In the genomic region with DNA sequence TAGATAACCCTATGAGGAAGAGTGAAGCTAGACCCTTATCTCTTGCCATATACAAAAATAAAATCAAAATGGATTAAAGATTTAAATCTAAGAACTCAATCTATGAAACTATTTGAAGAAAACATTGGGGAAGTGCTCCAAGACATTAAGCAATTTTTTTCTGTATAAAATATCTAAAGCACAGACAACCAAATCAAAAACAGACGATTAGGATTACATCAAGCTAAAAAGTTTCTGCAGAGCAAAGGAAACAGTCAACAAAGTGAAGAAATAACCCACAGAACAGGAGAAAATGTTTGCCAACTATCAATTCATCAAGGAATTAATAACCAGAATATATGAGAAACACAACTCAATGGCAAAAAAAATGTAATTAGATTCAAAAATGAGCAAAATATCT, we compare ENCODE assay signal across 18 cellular contexts.
DNase-seq lines count a peak whose midpoint lies in the region; ATAC-seq and TF ChIP-seq lines count a peak whose summit lies in the region.
"Had no signal": no experiment of that assay in that cellular context is flagged by ENCODE, and none has a peak within 500 bp of the region (broad histone marks: within the 10 kb centered on the region; RNA-seq: fewer than 3 reads in every experiment).

No MANE protein-coding gene starts in this region.

- peaks cover 6% of the 10 kb centered on the region for H3K4me1 ChIP-seq in adipocyte (ENCODE audit: control insufficient read depth, insufficient read depth, low read length)
- H3K4me1 ChIP-seq: BLaER1 had no signal

- ATAC-seq in activated CD4-positive, CD25-positive, alpha-beta regulatory T cell treated with anti-CD3 and anti-CD28 coated beads, Interleukin-2, amount 50 U/mL, for 24 hours: no peak
- no peak for ATAC-seq in stimulated activated effector memory CD8-positive, alpha-beta T cell treated with anti-CD3 and anti-CD28 coated beads, Interleukin-12 subunit alpha, Interleukin-12 subunit beta, amount 100 ng/mL, for 72 hours
- ATAC-seq in left colon (no peak), sciatic nerve (no peak)
- ATAC-seq: HCT116 had no signal

- H3K9ac ChIP-seq in adipocyte (ENCODE audit: low read length): no peak overlapping the region
- H3K9ac ChIP-seq: BLaER1 had no signal

- no peaks in the 10 kb centered on the region for H3K36me3 Mint-ChIP-seq in mesothelial cell of epicardium
- H3K36me3 Mint-ChIP-seq in stimulated activated effector memory CD8-positive, alpha-beta T cell treated with anti-CD3 and anti-CD28 coated beads, Interleukin-12 subunit alpha, Interleukin-12 subunit beta, amount 100 ng/mL, for 72 hours: no peaks in the 10 kb centered on the region
- H3K36me3 Mint-ChIP-seq: CD14-positive monocyte; CD4-positive, alpha-beta memory T cell had no signal

- H3K4me3 ChIP-seq in adipocyte (ENCODE audit: low read length) (no peak overlapping the region), fibroblast of mammary gland (ENCODE audit: control insufficient read depth, low read depth, low read length) (no peak overlapping the region)
- H3K4me3 ChIP-seq: BLaER1 had no signal

- no peaks in the 10 kb centered on the region for H3K27me3 ChIP-seq in adipocyte (replicated peaks; ENCODE audit: control insufficient read depth, insufficient read depth, low read length)
- H3K27me3 ChIP-seq: BLaER1 had no signal

- no peaks in the 10 kb centered on the region for H3K27me3 Mint-ChIP-seq in mesothelial cell of epicardium (ENCODE audit: low read depth)
- H3K27me3 Mint-ChIP-seq: CD4-positive, alpha-beta memory T cell had no signal

- no peaks in the 10 kb centered on the region for H3K36me3 ChIP-seq in adipocyte (ENCODE audit: control insufficient read depth, insufficient read depth, low read length, severe bottlenecking)
- H3K36me3 ChIP-seq: BLaER1 had no signal

- no peaks in the 10 kb centered on the region for H3K9me3 ChIP-seq in adipocyte (ENCODE audit: control insufficient read depth, low read length)
- H3K9me3 ChIP-seq: BLaER1 had no signal

- H3K4me3 Mint-ChIP-seq in mesothelial cell of epicardium: no peak overlapping the region
- H3K4me3 Mint-ChIP-seq in stimulated activated effector memory CD8-positive, alpha-beta T cell treated with anti-CD3 and anti-CD28 coated beads, Interleukin-12 subunit alpha, Interleukin-12 subunit beta, amount 100 ng/mL, for 72 hours: no peak overlapping the region
- H3K4me3 Mint-ChIP-seq: CD14-positive monocyte; CD4-positive, alpha-beta memory T cell; HFFc6 had no signal

- peaks cover 47% of the 10 kb centered on the region for H3K9me3 Mint-ChIP-seq in mesothelial cell of epicardium
- peaks cover 4% of the 10 kb centered on the region for H3K9me3 Mint-ChIP-seq in stimulated activated effector memory CD8-positive, alpha-beta T cell treated with anti-CD3 and anti-CD28 coated beads, Interleukin-12 subunit alpha, Interleukin-12 subunit beta, amount 100 ng/mL, for 72 hours

- TF ChIP-seq CTCF in fibroblast of mammary gland (conservative IDR thresholded peaks at IDR 0.05; ENCODE audit: control insufficient read depth, insufficient read depth, low read depth, low read length): no peak
- TF ChIP-seq CTCF in mesothelial cell of epicardium (IDR thresholded peaks at IDR 0.05; ENCODE audit: unreplicated experiment): no peak

- H3K27ac Mint-ChIP-seq in mesothelial cell of epicardium: peak overlapping the region; percentile 37
- no peak overlapping the region for H3K27ac Mint-ChIP-seq in stimulated activated effector memory CD8-positive, alpha-beta T cell treated with anti-CD3 and anti-CD28 coated beads, Interleukin-12 subunit alpha, Interleukin-12 subunit beta, amount 100 ng/mL, for 72 hours
- H3K27ac Mint-ChIP-seq: CD14-positive monocyte; CD4-positive, alpha-beta memory T cell; HFFc6 had no signal

- peaks cover 5% of the 10 kb centered on the region for H3K4me1 Mint-ChIP-seq in mesothelial cell of epicardium
- no peaks in the 10 kb centered on the region for H3K4me1 Mint-ChIP-seq in stimulated activated effector memory CD8-positive, alpha-beta T cell treated with anti-CD3 and anti-CD28 coated beads, Interleukin-12 subunit alpha, Interleukin-12 subunit beta, amount 100 ng/mL, for 72 hours
- H3K4me1 Mint-ChIP-seq: CD14-positive monocyte; CD4-positive, alpha-beta memory T cell had no signal

- intact Hi-C loops in left colon (cut with DNase I, micrococcal nuclease): no loop called here
- intact Hi-C loops in sciatic nerve (cut with DNase I): no loop called here

- DNase-seq in adipocyte (ENCODE audit: low read depth) (peak; percentile 79), fibroblast of mammary gland (ENCODE audit: low read depth) (peak; percentile 8), mesothelial cell of epicardium (ENCODE audit: low spot score in 2 of 2, unreplicated experiment in 2 of 2) (no peak), left colon (no peak), sciatic nerve (ENCODE audit: low spot score) (no peak)
- no peak for DNase-seq in stimulated activated effector memory CD8-positive, alpha-beta T cell treated with anti-CD3 and anti-CD28 coated beads, Interleukin-12 subunit alpha, Interleukin-12 subunit beta, amount 100 ng/mL, for 72 hours (ENCODE audit: low spot score in 2 of 2)
- DNase-seq: 8988T; CD4-positive, alpha-beta memory T cell; DMS153; DMS79; GDM1; GOT3; H7; HFFc6 had no signal

Comparison
In these comparisons a context has a peak if more than half of its experiments do, and no peak if none do; other contexts are left out.
1. DNase-seq: peak in adipocyte (single experiment) and fibroblast of mammary gland (single experiment); none in mesothelial cell of epicardium (0 of 2), stimulated activated effector memory CD8-positive, alpha-beta T cell treated with anti-CD3 and anti-CD28 coated beads, Interleukin-12 subunit alpha, Interleukin-12 subunit beta, amount 100 ng/mL, for 72 hours (0 of 2), left colon (0 of 2) and sciatic nerve (single experiment).